Comparison of ENCODE assay signal across 19 cellular contexts in genomic region chr18:69233465-69234054, GRCh38.
DNase-seq lines count a peak whose midpoint lies in the region; ATAC-seq and TF ChIP-seq lines count a peak whose summit lies in the region.
"Had no signal": no experiment of that assay in that cellular context is flagged by ENCODE, and none has a peak within 500 bp of the region (broad histone marks: within the 10 kb centered on the region; RNA-seq: fewer than 3 reads in every experiment).

No MANE protein-coding gene starts in this region.

- H3K27me3 ChIP-seq in SJCRH30, result no peaks in the 10 kb centered on the region
- H3K27me3 ChIP-seq in suprapubic skin, result no peaks in the 10 kb centered on the region

- peak; percentile 88 for ATAC-seq in left ventricle myocardium superior
- ATAC-seq: GM23338 had no signal

- H3K9me3 ChIP-seq in SJCRH30 (replicated peaks) (no peaks in the 10 kb centered on the region), suprapubic skin (no peaks in the 10 kb centered on the region)
- H3K9me3 ChIP-seq: Caco-2 had no signal

- H3K36me3 ChIP-seq in SJCRH30 (no peaks in the 10 kb centered on the region), suprapubic skin (no peaks in the 10 kb centered on the region)

- no peak for TF ChIP-seq POLR2A in suprapubic skin (IDR thresholded peaks at IDR 0.05)

- H3K4me1 ChIP-seq in SJCRH30, result no peaks in the 10 kb centered on the region
- H3K4me1 ChIP-seq in suprapubic skin, result no peaks in the 10 kb centered on the region
- H3K4me1 ChIP-seq: Caco-2 had no signal

- DNase-seq in AG08395 (ENCODE audit: low spot score), result peak; percentile 50
- DNase-seq in GM04504 (ENCODE audit: low read depth), result peak; percentile 7
- DNase-seq in astrocyte of the hippocampus (ENCODE audit: low read depth, low spot score), result peak; percentile 10
- no peak for DNase-seq in left ventricle myocardium superior
- no peak for DNase-seq in SJCRH30
- no peak for DNase-seq in SW480 (ENCODE audit: low spot score)
- no peak for DNase-seq in suprapubic skin (ENCODE audit: low spot score in 2 of 2)
- DNase-seq in DMS53 (lab: John Stamatoyannopoulos, UW), result no peak
- DNase-seq: Caco-2, DMS79, MM.1S, NCI-H1092 treated with DMSO at 0.1 percent for 48 hours, NCI-H1694, NCI-H2107, NCI-H2227 treated with DMSO at 0.1 percent for 48 hours, NCI-H524, SHP77 treated with DMSO at 0.1 percent for 48 hours had no signal

- H3K4me3 ChIP-seq in SJCRH30 (no peak overlapping the region), suprapubic skin (no peak overlapping the region)
- H3K4me3 ChIP-seq: GM23338 had no signal

- TF ChIP-seq CTCF in suprapubic skin (IDR thresholded peaks at IDR 0.05), result no peak

- intact Hi-C loops in left ventricle myocardium superior (cut with micrococcal nuclease), result no loop called here

- no peak for TF ChIP-seq EP300 in suprapubic skin (IDR thresholded peaks at IDR 0.05)

- 89% methylated on average over 3 of the region's 3 CpGs for WGBS in suprapubic skin

- H3K27ac ChIP-seq in SJCRH30, result no peak overlapping the region
- H3K27ac ChIP-seq in suprapubic skin, result no peak overlapping the region
- H3K27ac ChIP-seq: KMS-11 had no signal

Comparison
In these comparisons a context has a peak if more than half of its experiments do, and no peak if none do; other contexts are left out.
1. DNase-seq: peak in AG08395 (single experiment), GM04504 (single experiment) and astrocyte of the hippocampus (single experiment); none in left ventricle myocardium superior (single experiment), SJCRH30 (0 of 2), SW480 (single experiment), suprapubic skin (0 of 2) and DMS53 (single experiment).